12 cellular contexts compared by ENCODE assay signal in genomic region chr12:76864791-76865400, GRCh38. TPM values are rescaled to one million over a fixed set of nuclear protein-coding genes. Genes with fewer than 3 reads are reported as not detected.
DNase-seq lines count a peak whose midpoint lies in the region; ATAC-seq, FAIRE-seq and TF ChIP-seq lines count a peak whose summit lies in the region.
"Had no signal": no experiment of that assay in that cellular context is flagged by ENCODE, and none has a peak within 500 bp of the region (broad histone marks: within the 10 kb centered on the region; RNA-seq: fewer than 3 reads in every experiment).

No MANE protein-coding gene starts in this region.

- H3K27ac Mint-ChIP-seq in osteocyte (ENCODE audit: unreplicated experiment), result peak overlapping the region; percentile 87

- no peak overlapping the region for H3K4me3 Mint-ChIP-seq in osteocyte (ENCODE audit: unreplicated experiment)

- no peaks in the 10 kb centered on the region for H3K9me3 Mint-ChIP-seq in osteocyte (ENCODE audit: unreplicated experiment)

- H3K9me3 ChIP-seq in kidney (ENCODE audit: control insufficient read depth in 1 of 2, low read length in 2 of 2), result no peaks in the 10 kb centered on the region
- H3K9me3 ChIP-seq: neutrophil, testis had no signal

- H3K9ac ChIP-seq in kidney (ENCODE audit: low read length in 2 of 2), result no peak overlapping the region

- H3K27me3 Mint-ChIP-seq in osteocyte (ENCODE audit: unreplicated experiment), result no peaks in the 10 kb centered on the region

- no peak for TF ChIP-seq CTCF in osteocyte (IDR thresholded peaks at IDR 0.05)
- no peak for TF ChIP-seq CTCF in kidney (IDR thresholded peaks at IDR 0.05; ENCODE audit: borderline replicate concordance, extremely low read depth, insufficient read depth)

- intact Hi-C loops in kidney (cut with DNase I), result no loop called here

- no peak overlapping the region for H3K27ac ChIP-seq in kidney (ENCODE audit: low read depth in 2 of 2, low read length in 2 of 2)
- H3K27ac ChIP-seq: neutrophil, testis had no signal

- H3K36me3 ChIP-seq in kidney (ENCODE audit: control insufficient read depth in 1 of 2, insufficient read depth in 2 of 2, low read length in 2 of 2), result no peaks in the 10 kb centered on the region
- H3K36me3 ChIP-seq: neutrophil had no signal

- peaks cover 43% of the 10 kb centered on the region for H3K4me1 Mint-ChIP-seq in osteocyte (ENCODE audit: unreplicated experiment)

- H3K36me3 Mint-ChIP-seq in osteocyte (ENCODE audit: unreplicated experiment), result peaks cover 14% of the 10 kb centered on the region

- H3K4me1 ChIP-seq in kidney (ENCODE audit: control insufficient read depth in 1 of 2, insufficient read depth in 1 of 2, low read depth in 1 of 2, low read length in 2 of 2), result peaks cover 3 to 9% of the 10 kb centered on the region in 2 donors
- H3K4me1 ChIP-seq: testis had no signal

- no peak for DNase-seq in osteocyte (ENCODE audit: extremely low spot score, unreplicated experiment)
- DNase-seq in SHP77 (lab: John Stamatoyannopoulos, UW), result no peak
- DNase-seq in kidney, result no peak
- no peak for DNase-seq in stimulated activated CD4-positive, alpha-beta T cell treated with anti-CD3 and anti-CD28 coated beads, Interleukin-15, amount 100 ng/mL, for 24 hours
- DNase-seq in SW480 (ENCODE audit: low spot score), result no peak
- DNase-seq: activated naive CD4-positive, alpha-beta T cell treated with anti-CD3 and anti-CD28 coated beads, Interleukin-2, amount 50 U/mL, for 16 hours; testis had no signal

- no peak overlapping the region for H3K4me3 ChIP-seq in kidney (ENCODE audit: low read length in 2 of 2)
- H3K4me3 ChIP-seq: testis had no signal

- FAIRE-seq in kidney (lab: Jason Lieb, UNC), result no peak
- FAIRE-seq: H1 had no signal

- ATAC-seq in GM19324 (IDR thresholded peaks at IDR 0.05; ENCODE audit: low FRiP score, unreplicated experiment) (peak; percentile 87), HG02642 (IDR thresholded peaks at IDR 0.05; ENCODE audit: poor library complexity, unreplicated experiment) (peak; percentile 71), HG03457 (IDR thresholded peaks at IDR 0.05; ENCODE audit: unreplicated experiment) (peak; percentile 62)

RNA-seq across cellular contexts. Expression of gene CSRP2, which starts 13.9 kb away (rescaled TPM):
- 50.4 and 53.7 TPM in 2 replicates for total RNA-seq in osteocyte
- total RNA-seq in kidney, result 40.8 TPM
- polyA plus RNA-seq in kidney (ENCODE audit: insufficient read depth, low read depth, low replicate concordance), result 189 TPM
